In the genomic region with DNA sequence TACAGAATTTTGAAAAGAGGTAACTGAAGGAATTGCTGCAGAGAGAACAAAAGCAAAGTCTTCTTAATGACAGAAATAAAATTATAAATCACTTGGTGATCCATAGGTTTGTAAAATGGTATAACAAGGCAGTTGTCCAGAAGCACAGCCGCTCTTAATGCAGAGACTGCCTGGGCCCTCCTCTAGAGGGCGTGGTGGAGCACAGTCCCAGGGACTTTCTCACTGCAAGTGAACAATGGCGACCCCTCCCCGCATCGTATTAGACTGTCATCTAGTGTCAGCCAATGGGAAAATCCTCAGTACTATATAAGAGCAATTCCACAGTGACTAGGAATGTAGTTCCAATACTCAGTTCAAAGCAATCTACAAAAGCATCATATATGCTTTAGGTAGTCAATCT, we compare ENCODE assay signal across 12 cellular contexts. TPM values are rescaled to one million over a fixed set of nuclear protein-coding genes. Genes with fewer than 3 reads are reported as not detected.
DNase-seq lines count a peak whose midpoint lies in the region; ATAC-seq, FAIRE-seq and TF ChIP-seq lines count a peak whose summit lies in the region.
"Had no signal": no experiment of that assay in that cellular context is flagged by ENCODE, and none has a peak within 500 bp of the region (broad histone marks: within the 10 kb centered on the region; RNA-seq: fewer than 3 reads in every experiment).

No MANE protein-coding gene starts in this region.

- CTCF ChIA-PET in activated CD8-positive, alpha-beta memory T cell treated with anti-CD3 and anti-CD28 coated beads, Interleukin-2, amount 10 ng/mL, durations not matched to agents 7 days and 5 days (lab: Charles Lee): interaction anchor here (1.1 kb wide), 1 partner anchor 43 kb away, joined by 3 read pairs; no protein-coding TSS in a partner anchor
- CTCF ChIA-PET in K562 (lab: Yijun Ruan, JAX; ENCODE audit: low intra/inter-chr PET ratio): no interaction called here

- peak; percentile 58 for TF ChIP-seq CTCF in NB4 (IDR thresholded peaks at IDR 0.05; ENCODE audit: low read depth, low read length)
- peak; percentile 51 to 85 (median 52) for TF ChIP-seq CTCF in K562 (IDR thresholded peaks at IDR 0.05 in 2 of 3, conservative IDR thresholded peaks at IDR 0.05 in 1 of 3; ENCODE audit: insufficient read depth in 2 of 3, low read depth in 1 of 3, low read length in 3 of 3)

- TF ChIP-seq EP300 in K562 (IDR thresholded peaks at IDR 0.05; ENCODE audit: low read length): no peak

- H3K27me3 Mint-ChIP-seq in activated CD8-positive, alpha-beta memory T cell treated with anti-CD3 and anti-CD28 coated beads, Interleukin-2, amount 10 ng/mL, durations not matched to agents 7 days and 5 days: no peaks in the 10 kb centered on the region
- H3K27me3 Mint-ChIP-seq: naive B cell, T-cell had no signal

- H3K4me1 ChIP-seq in K562 (replicated peaks in 1 of 2; ENCODE audit: control insufficient read depth in 2 of 2, insufficient read depth in 2 of 2, low read length in 2 of 2): no peaks in the 10 kb centered on the region
- H3K4me1 ChIP-seq: colonic mucosa had no signal

- no peak overlapping the region for H3K27ac ChIP-seq in K562 (ENCODE audit: extremely low read depth, low read depth, low read length)
- H3K27ac ChIP-seq: colonic mucosa had no signal

- H3K4me1 Mint-ChIP-seq in activated CD8-positive, alpha-beta memory T cell treated with anti-CD3 and anti-CD28 coated beads, Interleukin-2, amount 10 ng/mL, durations not matched to agents 7 days and 5 days: peaks cover 43% of the 10 kb centered on the region

- H3K27ac Mint-ChIP-seq in activated CD8-positive, alpha-beta memory T cell treated with anti-CD3 and anti-CD28 coated beads, Interleukin-2, amount 10 ng/mL, durations not matched to agents 7 days and 5 days: no peak overlapping the region
- H3K27ac Mint-ChIP-seq: stimulated activated naive B cell treated with anti-CD40 and anti-IgM and Interleukin-4, amounts not matched to agents 10 μg/mL and 1 μg/mL and 100 μg/mL, for 72 hours had no signal

- no peaks in the 10 kb centered on the region for H3K9me1 ChIP-seq in K562 (ENCODE audit: control insufficient read depth, insufficient read depth, low read length)

- peak; percentile 77 for DNase-seq in activated CD8-positive, alpha-beta memory T cell treated with anti-CD3 and anti-CD28 coated beads, Interleukin-2, amount 50 U/mL, for 48 hours
- DNase-seq in activated CD8-positive, alpha-beta memory T cell treated with anti-CD3 and anti-CD28 coated beads, Interleukin-2, amount 10 ng/mL, durations not matched to agents 7 days and 5 days: no peak
- peak; percentile 53 for DNase-seq in NB4 (ENCODE audit: low read depth)
- peak; percentile 15 to 44 (median 20) for DNase-seq in K562 (ENCODE audit: extremely low read depth in 1 of 4, low spot score in 3 of 4)
- DNase-seq in stimulated activated CD4-positive, alpha-beta T cell treated with anti-CD3 and anti-CD28 coated beads, Interleukin-1b, Interleukin-23, amount 100 ng/mL, for 48 hours: peak; percentile 55
- no peak for DNase-seq in pons (ENCODE audit: low spot score)
- DNase-seq: colonic mucosa; naive B cell; stimulated activated naive B cell treated with anti-CD40 and anti-IgM and Interleukin-4, amounts not matched to agents 10 μg/mL and 1 μg/mL and 100 μg/mL, for 72 hours had no signal

- no peaks in the 10 kb centered on the region for H4K20me1 ChIP-seq in K562 (replicated peaks; ENCODE audit: control insufficient read depth, insufficient read depth, low read length)

- peaks cover 79% of the 10 kb centered on the region for H3K36me3 Mint-ChIP-seq in activated CD8-positive, alpha-beta memory T cell treated with anti-CD3 and anti-CD28 coated beads, Interleukin-2, amount 10 ng/mL, durations not matched to agents 7 days and 5 days

- H3K9me3 ChIP-seq in K562 (replicated peaks; ENCODE audit: control insufficient read depth, insufficient read depth, low read depth, low read length): no peaks in the 10 kb centered on the region
- H3K9me3 ChIP-seq: colonic mucosa had no signal

- no peak for FAIRE-seq in K562 (lab: Jason Lieb, UNC)

- in situ Hi-C loops in K562 (cut with MboI): no loop called here

- H3K9ac ChIP-seq in K562 (ENCODE audit: insufficient read depth in 1 of 2, low read depth in 2 of 2, low read length in 2 of 2): no peak overlapping the region

- H3K79me2 ChIP-seq in K562 (ENCODE audit: control insufficient read depth, insufficient read depth, low read length): no peaks in the 10 kb centered on the region

- POLR2A ChIA-PET in K562 (lab: Yijun Ruan, JAX): no interaction called here

- H3K27me3 ChIP-seq in K562 (ENCODE audit: control insufficient read depth in 2 of 2, insufficient read depth in 2 of 2, low read length in 2 of 2): no peaks in the 10 kb centered on the region
- H3K27me3 ChIP-seq: colonic mucosa had no signal

- ATAC-seq in activated CD8-positive, alpha-beta memory T cell treated with anti-CD3 and anti-CD28 coated beads, Interleukin-2, amount 10 ng/mL, durations not matched to agents 7 days and 5 days: no peak
- ATAC-seq in K562 (peak; percentile 76), GM19035 (IDR thresholded peaks at IDR 0.05; ENCODE audit: unreplicated experiment) (no peak), HG03432 (IDR thresholded peaks at IDR 0.05; ENCODE audit: unreplicated experiment) (no peak)
- ATAC-seq: stimulated activated naive B cell treated with anti-CD40 and anti-IgM and Interleukin-4, amounts not matched to agents 10 μg/mL and 1 μg/mL and 100 μg/mL, for 72 hours; T-cell had no signal

- TF ChIP-seq POLR2A in NB4 (IDR thresholded peaks at IDR 0.05; ENCODE audit: extremely low read depth, insufficient read length): no peak
- TF ChIP-seq POLR2A in K562 (conservative IDR thresholded peaks at IDR 0.05): no peak

- peak in 1 of 2 experiments; percentile 61; a peak in 2 of 4 replicates for TF ChIP-seq RAD21 in K562 (CRISPR knock-in tag; conservative IDR thresholded peaks at IDR 0.05 in 1 of 2, IDR thresholded peaks at IDR 0.05 in 1 of 2)

- no peak overlapping the region for H3K4me3 ChIP-seq in NB4 (ENCODE audit: low read depth, low read length)
- H3K4me3 ChIP-seq in K562: no peak overlapping the region
- H3K4me3 ChIP-seq: colonic mucosa had no signal

- no peaks in the 10 kb centered on the region for H3K9me3 Mint-ChIP-seq in activated CD8-positive, alpha-beta memory T cell treated with anti-CD3 and anti-CD28 coated beads, Interleukin-2, amount 10 ng/mL, durations not matched to agents 7 days and 5 days (ENCODE audit: low read depth)
- H3K9me3 Mint-ChIP-seq: T-cell had no signal

- intact Hi-C loops in K562 (cut with micrococcal nuclease): no loop called here

- H2AFZ ChIP-seq in K562 (ENCODE audit: low read depth, low read length): no peak overlapping the region

- 0% methylated on average over 5 of the region's 5 CpGs for WGBS in K562 (ENCODE audit: insufficient coverage, low coverage, missing lambda C conversion rate)

- no peaks in the 10 kb centered on the region for H3K36me3 ChIP-seq in K562 (ENCODE audit: control insufficient read depth, insufficient read depth, low read length)
- H3K36me3 ChIP-seq: colonic mucosa had no signal

- no peak overlapping the region for H3K4me2 ChIP-seq in K562 (ENCODE audit: insufficient read depth, low read length)

- H3K4me3 Mint-ChIP-seq in activated CD8-positive, alpha-beta memory T cell treated with anti-CD3 and anti-CD28 coated beads, Interleukin-2, amount 10 ng/mL, durations not matched to agents 7 days and 5 days: no peak overlapping the region
- H3K4me3 Mint-ChIP-seq: naive B cell; stimulated activated naive B cell treated with anti-CD40 and anti-IgM and Interleukin-4, amounts not matched to agents 10 μg/mL and 1 μg/mL and 100 μg/mL, for 72 hours; T-cell had no signal

- BruUV-seq in K562 (replicated peaks; lab: Mats Ljungman, UMichigan): no TSS peak

RNA-seq across cellular contexts. Expression of a gene that starts 26.4 kb away (rescaled TPM):
- 10 to 100 TPM; 27.2 to 90.6 TPM for total RNA-seq in activated CD8-positive, alpha-beta memory T cell treated with anti-CD3 and anti-CD28 coated beads, Interleukin-2, amount 10 ng/mL, durations not matched to agents 7 days and 5 days
- not detected in 2 replicates for total RNA-seq in K562 (2011; cell fraction: chromatin; rRNA removed; ENCODE audit: low replicate concordance)
- total RNA-seq in K562 (2011; cell fraction: nucleolus; rRNA removed): not detected in 2 replicates
- total RNA-seq in K562 (2011; cell fraction: nucleoplasm; rRNA removed): not detected in 2 replicates
- total RNA-seq in K562 (2014; rRNA removed) (not detected in 2 replicates), K562 (2014; rRNA removed; fragmentation: Illumina TruSeq; extraction: Trizol) (not detected in 2 replicates), K562 (2015; rRNA removed; fragmentation: Illumina TruSeq; extraction: Trizol) (not detected in 2 replicates), K562 (2021) (0.11 and 0.16 TPM in 2 replicates)
- polyA plus RNA-seq in K562 (2011; rRNA removed) (not detected in 2 replicates), K562 (2014; fragmentation: Illumina TruSeq; extraction: Trizol) (not detected in 2 replicates), K562 (2014; fragmentation: Nextera tagmentation; extraction: Ambion mirVana) (not detected), K562 (2014; rRNA removed) (not detected in 2 replicates)
- polyA plus RNA-seq in K562 (2011; cell fraction: cytosol; rRNA removed): not detected in 2 replicates
- polyA plus RNA-seq in K562 (2011; cell fraction: nucleus; rRNA removed): not detected in 2 replicates
- not detected in 2 replicates for polyA plus RNA-seq in K562 (2012)
- polyA minus RNA-seq in K562 (2011; rRNA and poly(A)+ RNA removed): not detected in 2 replicates
- polyA minus RNA-seq in K562 (2011; cell fraction: cytosol; rRNA and poly(A)+ RNA removed): not detected in 2 replicates
- not detected in 2 replicates for polyA minus RNA-seq in K562 (2011; cell fraction: nucleus; rRNA and poly(A)+ RNA removed)

RNA-seq across cellular contexts. Expression of a gene that starts 52.9 kb away (rescaled TPM):
- 10 to 100 TPM; 16.7 to 21.1 TPM for total RNA-seq in activated CD8-positive, alpha-beta memory T cell treated with anti-CD3 and anti-CD28 coated beads, Interleukin-2, amount 10 ng/mL, durations not matched to agents 7 days and 5 days
- 0.09 and 0.58 TPM in 2 replicates for total RNA-seq in K562 (2011; cell fraction: chromatin; rRNA removed; ENCODE audit: low replicate concordance)
- 0.17 and 0.39 TPM in 2 replicates for total RNA-seq in K562 (2011; cell fraction: nucleolus; rRNA removed)
- 0.08 and 0.15 TPM in 2 replicates for total RNA-seq in K562 (2011; cell fraction: nucleoplasm; rRNA removed)
- total RNA-seq in K562 (2014; rRNA removed): under 0.01 TPM in 1 of 2 replicates, not detected in the other
- total RNA-seq in K562 (2014; rRNA removed; fragmentation: Illumina TruSeq; extraction: Trizol): 0.03 and 0.04 TPM in 2 replicates
- total RNA-seq in K562 (2015; rRNA removed; fragmentation: Illumina TruSeq; extraction: Trizol): 0.04 TPM in 2 replicates
- total RNA-seq in K562 (2021): 0.04 TPM in 1 of 2 replicates, not detected in the other
- 0.09 and 0.18 TPM in 2 replicates for polyA plus RNA-seq in K562 (2011; rRNA removed)
- 0.01 and 0.07 TPM in 2 replicates for polyA plus RNA-seq in K562 (2011; cell fraction: cytosol; rRNA removed)
- polyA plus RNA-seq in K562 (2011; cell fraction: nucleus; rRNA removed): 0.09 and 0.25 TPM in 2 replicates
- 0.01 and 0.06 TPM in 2 replicates for polyA plus RNA-seq in K562 (2012)
- polyA plus RNA-seq in K562 (2014; fragmentation: Illumina TruSeq; extraction: Trizol): 0.01 and 0.03 TPM in 2 replicates
- under 1 TPM in 1 of 2 experiments, not detected in 1; 0.01 TPM for polyA plus RNA-seq in K562 (2014; fragmentation: Nextera tagmentation; extraction: Ambion mirVana)
- 0.04 TPM in 1 of 2 replicates, not detected in the other for polyA plus RNA-seq in K562 (2014; rRNA removed)
- polyA minus RNA-seq in K562 (2011; rRNA and poly(A)+ RNA removed): 0.07 and 0.18 TPM in 2 replicates
- not detected in 2 replicates for polyA minus RNA-seq in K562 (2011; cell fraction: cytosol; rRNA and poly(A)+ RNA removed)
- polyA minus RNA-seq in K562 (2011; cell fraction: nucleus; rRNA and poly(A)+ RNA removed): 0.13 and 0.56 TPM in 2 replicates

Comparison
In these comparisons a context has a peak if more than half of its experiments do, and no peak if none do; other contexts are left out.
1. DNase-seq: peak in activated CD8-positive, alpha-beta memory T cell treated with anti-CD3 and anti-CD28 coated beads, Interleukin-2, amount 50 U/mL, for 48 hours (single experiment), NB4 (single experiment), K562 (4 of 4) and stimulated activated CD4-positive, alpha-beta T cell treated with anti-CD3 and anti-CD28 coated beads, Interleukin-1b, Interleukin-23, amount 100 ng/mL, for 48 hours (single experiment); none in activated CD8-positive, alpha-beta memory T cell treated with anti-CD3 and anti-CD28 coated beads, Interleukin-2, amount 10 ng/mL, durations not matched to agents 7 days and 5 days (single experiment) and pons (single experiment).
2. RNA of a gene that starts 26.4 kb away (total RNA-seq): 27.2 to 90.6 TPM in activated CD8-positive, alpha-beta memory T cell treated with anti-CD3 and anti-CD28 coated beads, Interleukin-2, amount 10 ng/mL, durations not matched to agents 7 days and 5 days; 0.11 to 0.16 TPM in K562; every median in the first group is over 10 times any median in the second.
3. RNA of a gene that starts 52.9 kb away (total RNA-seq): 16.7 to 21.1 TPM in activated CD8-positive, alpha-beta memory T cell treated with anti-CD3 and anti-CD28 coated beads, Interleukin-2, amount 10 ng/mL, durations not matched to agents 7 days and 5 days; under 0.01 to 0.58 TPM in K562; every median in the first group is over 10 times any median in the second.